In the genomic region with DNA sequence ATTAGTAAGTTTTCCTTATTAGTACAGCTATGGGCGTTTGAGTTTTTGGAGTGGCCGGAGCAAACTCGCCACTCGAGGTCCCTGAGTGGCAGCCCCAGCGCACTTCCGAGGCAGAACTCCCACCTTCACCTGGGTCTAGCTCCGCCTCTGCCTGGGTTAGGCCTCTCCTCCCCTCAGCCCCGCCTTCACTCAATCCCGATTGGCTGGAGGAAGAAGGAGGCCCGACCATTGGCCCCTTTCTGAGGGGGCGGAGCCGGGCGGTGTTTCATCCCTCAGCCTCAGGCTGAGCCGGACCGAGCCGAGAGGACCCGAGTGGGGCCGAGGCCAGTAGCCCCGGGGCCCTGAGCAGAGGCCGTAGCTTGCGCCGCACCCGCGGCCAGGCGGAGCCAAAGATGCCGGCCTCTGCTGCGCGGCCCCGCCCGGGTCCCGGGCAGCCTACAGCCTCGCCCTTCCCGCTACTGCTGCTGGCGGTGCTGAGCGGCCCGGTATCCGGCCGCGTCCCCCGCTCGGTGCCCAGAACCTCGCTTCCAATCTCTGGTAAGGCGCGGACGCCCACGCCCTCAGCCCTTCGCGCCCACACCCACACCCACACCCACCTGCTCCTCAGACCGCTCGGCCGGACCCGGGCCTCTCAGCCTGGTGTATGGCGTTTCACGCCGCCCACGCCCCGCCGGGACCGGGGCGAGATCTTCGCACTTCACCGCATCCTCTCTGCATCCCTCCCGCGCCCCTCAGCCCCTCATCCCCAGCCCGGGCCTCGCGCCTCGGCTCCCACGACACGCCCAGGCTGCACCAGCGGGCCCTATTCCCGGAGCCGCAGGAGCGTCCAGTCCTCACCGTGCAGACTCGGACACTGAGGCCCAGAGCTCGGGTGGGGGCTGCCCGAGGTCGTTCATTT, we compare ENCODE assay signal across 8 cellular contexts. TPM values are rescaled to one million over a fixed set of nuclear protein-coding genes. Genes with fewer than 3 reads are reported as not detected.
DNase-seq lines count a peak whose midpoint lies in the region; ATAC-seq and TF ChIP-seq lines count a peak whose summit lies in the region.

A gene with protein sequence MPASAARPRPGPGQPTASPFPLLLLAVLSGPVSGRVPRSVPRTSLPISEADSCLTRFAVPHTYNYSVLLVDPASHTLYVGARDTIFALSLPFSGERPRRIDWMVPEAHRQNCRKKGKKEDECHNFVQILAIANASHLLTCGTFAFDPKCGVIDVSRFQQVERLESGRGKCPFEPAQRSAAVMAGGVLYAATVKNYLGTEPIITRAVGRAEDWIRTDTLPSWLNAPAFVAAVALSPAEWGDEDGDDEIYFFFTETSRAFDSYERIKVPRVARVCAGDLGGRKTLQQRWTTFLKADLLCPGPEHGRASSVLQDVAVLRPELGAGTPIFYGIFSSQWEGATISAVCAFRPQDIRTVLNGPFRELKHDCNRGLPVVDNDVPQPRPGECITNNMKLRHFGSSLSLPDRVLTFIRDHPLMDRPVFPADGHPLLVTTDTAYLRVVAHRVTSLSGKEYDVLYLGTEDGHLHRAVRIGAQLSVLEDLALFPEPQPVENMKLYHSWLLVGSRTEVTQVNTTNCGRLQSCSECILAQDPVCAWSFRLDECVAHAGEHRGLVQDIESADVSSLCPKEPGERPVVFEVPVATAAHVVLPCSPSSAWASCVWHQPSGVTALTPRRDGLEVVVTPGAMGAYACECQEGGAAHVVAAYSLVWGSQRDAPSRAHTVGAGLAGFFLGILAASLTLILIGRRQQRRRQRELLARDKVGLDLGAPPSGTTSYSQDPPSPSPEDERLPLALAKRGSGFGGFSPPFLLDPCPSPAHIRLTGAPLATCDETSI (plus strand): TSS at position 263 of the 898 bp plus-strand sequence. CDS start 130 bp downstream, at position 393.

- H3K4me3 ChIP-seq in dorsolateral prefrontal cortex (peak within 1 kb of the TSS; percentile 59 to 95 (median 84)), right lobe of liver (peak within 1 kb of the TSS; percentile 54 to 68 (median 60))

- DNase-seq in NCI-H748 (lab: John Stamatoyannopoulos, UW; ENCODE audit: unreplicated experiment) (peak; percentile 97), dorsolateral prefrontal cortex (peak; percentile 89 to 99 (median 96)), right lobe of liver (peak; percentile 97 to 98 (median 97))
- peak; percentile 92 to 93 for DNase-seq in activated CD4-positive, alpha-beta T cell treated with anti-CD3 and anti-CD28 coated beads, Interleukin-2, amount 50 U/mL, for 4 hours
- DNase-seq in stimulated activated CD4-positive, alpha-beta T cell treated with anti-CD3 and anti-CD28 coated beads, Interleukin-4, amount 100 ng/mL, for 24 hours, result peak; percentile 95

- WGBS in right lobe of liver (ENCODE audit: insufficient coverage, low coverage, low lambda C conversion rate, missing lambda C conversion rate), result 4% methylated on average over 24 of the region's 79 CpGs

- TF ChIP-seq CTCF in C4-2B (conservative IDR thresholded peaks at IDR 0.05) (no peak), dorsolateral prefrontal cortex (IDR thresholded peaks at IDR 0.05 in 54 of 56, conservative IDR thresholded peaks at IDR 0.05 in 2 of 56; ENCODE audit: low read depth in 1 of 56, partially characterized antibody in 56 of 56) (peak in 23 of 56 donors; percentile 3 to 42 (median 24)), right lobe of liver (IDR thresholded peaks at IDR 0.05) (no peak)

- peak; percentile 40 for TF ChIP-seq POLR2A in right lobe of liver (IDR thresholded peaks at IDR 0.05)

- H3K27ac ChIP-seq in C4-2B, result peak within 1 kb of the TSS; percentile 65
- peak within 1 kb of the TSS in 38 of 59 donors; percentile 1 to 85 (median 62) for H3K27ac ChIP-seq in dorsolateral prefrontal cortex
- no peak within 1 kb of the TSS for H3K27ac ChIP-seq in right lobe of liver

- no peaks in the 10 kb centered on the region for H3K9me3 ChIP-seq in right lobe of liver

- peaks cover 0 to 4% (median 2%) of the 10 kb centered on the region in 4 donors for H3K4me1 ChIP-seq in right lobe of liver

- ATAC-seq in GM19395 (IDR thresholded peaks at IDR 0.05; ENCODE audit: unreplicated experiment) (peak; percentile 100), HG03558 (IDR thresholded peaks at IDR 0.05; ENCODE audit: extremely low read depth, unreplicated experiment) (peak; percentile 99), right lobe of liver (peak; percentile 100)

- intact Hi-C loops in dorsolateral prefrontal cortex (cut with DNase I) (loop anchor here in 1 of 2 donors (2.0 kb wide), 2 partner anchors 125 to 305 kb away; a partner anchor contains a TSS), right lobe of liver (cut with DNase I) (no loop called here)

- H3K36me3 ChIP-seq in right lobe of liver, result no peaks in the 10 kb centered on the region

- H3K27me3 ChIP-seq in dorsolateral prefrontal cortex (peaks cover 0 to 3% (median 0%) of the 10 kb centered on the region in 45 donors), right lobe of liver (no peaks in the 10 kb centered on the region)

RNA-seq across cellular contexts. Expression of the gene that starts here (rescaled TPM):
- 10 to 100 TPM; 17.4 to 54.5 (median 34.8) TPM for total RNA-seq in dorsolateral prefrontal cortex
- total RNA-seq in right lobe of liver, result 1 to 10 TPM; 1.1 to 2.3 (median 1.6) TPM

Comparison
In these comparisons a context has a peak if more than half of its experiments do, and no peak if none do; other contexts are left out.
1. RNA of the gene that starts here (total RNA-seq): 17.4 to 54.5 TPM in dorsolateral prefrontal cortex; 1.1 to 2.3 TPM in right lobe of liver; every median in the first group is over 4 times any median in the second.
2. H3K27ac ChIP-seq: peak in C4-2B (single experiment) and dorsolateral prefrontal cortex (38 of 59); none in right lobe of liver (0 of 3).
3. Peak in every context shown above with its lines, with median percentiles within 50 percentile points of each other: ATAC-seq and DNase-seq.